ENCODE assay signal across 3 cellular contexts in the genomic region with DNA sequence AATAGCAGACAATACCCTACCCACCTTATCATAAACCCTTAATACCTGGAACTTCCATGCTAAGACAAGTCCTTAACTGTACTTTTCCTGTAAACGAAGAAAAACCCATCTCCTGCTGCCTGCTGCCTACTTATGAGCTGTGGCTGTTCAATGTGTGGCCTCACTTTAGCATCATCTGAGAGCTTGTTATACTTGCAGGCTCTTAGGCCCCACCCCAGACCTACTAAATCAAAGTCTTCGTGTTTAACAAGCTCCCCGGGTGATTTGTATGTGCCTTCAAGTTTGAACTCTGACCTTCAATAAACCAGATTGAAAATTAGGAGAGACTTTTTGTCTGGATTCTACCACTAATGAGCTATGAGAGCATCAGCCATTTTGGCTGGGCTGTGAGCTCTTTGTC.
"Had no signal": no experiment of that assay in that cellular context is flagged by ENCODE, and none has a peak within 500 bp of the region (broad histone marks: within the 10 kb centered on the region; RNA-seq: fewer than 3 reads in every experiment).

No MANE protein-coding gene starts in this region.

- DNase-seq: GDM1, GF-D8 had no signal

- H3K4me3 ChIP-seq: GM12878 had no signal

- ATAC-seq: GM12878 had no signal
